In the genomic region with DNA sequence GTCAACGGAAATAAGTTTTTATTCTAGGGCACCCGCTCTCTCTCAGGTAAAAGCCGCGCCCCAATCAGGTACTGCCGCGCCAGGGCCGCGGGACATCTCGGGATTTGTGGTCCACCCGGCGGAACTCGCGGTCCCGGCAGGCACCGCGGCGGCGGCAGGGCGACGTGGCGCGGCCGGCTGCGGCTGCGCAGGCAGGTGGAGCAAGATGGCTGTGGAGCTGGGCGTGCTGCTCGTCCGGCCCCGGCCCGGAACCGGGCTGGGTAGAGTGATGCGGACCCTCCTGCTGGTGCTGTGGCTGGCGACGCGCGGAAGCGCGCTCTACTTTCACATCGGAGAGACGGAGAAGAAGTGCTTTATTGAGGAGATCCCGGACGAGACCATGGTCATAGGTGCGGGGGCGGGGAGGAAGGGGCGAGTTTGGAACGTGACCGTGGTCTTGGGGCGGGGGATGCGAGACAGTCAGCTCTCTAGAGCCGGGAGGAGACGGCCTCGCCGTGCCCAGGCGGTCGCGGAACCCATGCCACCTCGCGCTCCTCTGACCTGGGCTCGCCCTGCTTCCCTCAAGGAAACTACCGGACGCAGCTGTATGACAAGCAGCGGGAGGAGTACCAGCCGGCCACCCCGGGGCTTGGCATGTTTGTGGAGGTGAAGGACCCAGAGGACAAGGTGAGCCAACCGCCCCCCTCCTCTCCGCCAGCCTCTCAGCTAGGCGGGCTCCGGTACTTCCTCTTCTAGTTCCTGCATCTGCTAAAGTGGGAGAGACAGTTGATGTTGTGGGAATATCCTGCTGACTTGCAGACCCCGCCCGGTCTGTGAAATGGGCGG, we compare ENCODE assay signal across 1 cellular context.
TF ChIP-seq lines count a peak whose summit lies in the region.

A gene (plus strand): TSS at position 194 of the 825 bp plus-strand sequence. CDS start 12 bp downstream, at position 206.

TF ChIP-seq in K562, 482 proteins besides CTCF, POLR2A, EP300 and RAD21 (continued from another document and continues in another):
- TF ChIP-seq, protein P1, sequence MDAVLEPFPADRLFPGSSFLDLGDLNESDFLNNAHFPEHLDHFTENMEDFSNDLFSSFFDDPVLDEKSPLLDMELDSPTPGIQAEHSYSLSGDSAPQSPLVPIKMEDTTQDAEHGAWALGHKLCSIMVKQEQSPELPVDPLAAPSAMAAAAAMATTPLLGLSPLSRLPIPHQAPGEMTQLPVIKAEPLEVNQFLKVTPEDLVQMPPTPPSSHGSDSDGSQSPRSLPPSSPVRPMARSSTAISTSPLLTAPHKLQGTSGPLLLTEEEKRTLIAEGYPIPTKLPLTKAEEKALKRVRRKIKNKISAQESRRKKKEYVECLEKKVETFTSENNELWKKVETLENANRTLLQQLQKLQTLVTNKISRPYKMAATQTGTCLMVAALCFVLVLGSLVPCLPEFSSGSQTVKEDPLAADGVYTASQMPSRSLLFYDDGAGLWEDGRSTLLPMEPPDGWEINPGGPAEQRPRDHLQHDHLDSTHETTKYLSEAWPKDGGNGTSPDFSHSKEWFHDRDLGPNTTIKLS (IDR thresholded peaks at IDR 0.05; ENCODE audit: borderline replicate concordance, low read depth) = peak; percentile 100
- TF ChIP-seq JUND (IDR thresholded peaks at IDR 0.05; ENCODE audit: borderline replicate concordance, low read depth, low read length) (peak; percentile 47; the same call in 1 of the 2 replicates), JUND (tag; IDR thresholded peaks at IDR 0.05; ENCODE audit: borderline replicate concordance, low read depth, low read length) (no peak; the same call in 2 of the 3 replicates), BACH1 (tag; IDR thresholded peaks at IDR 0.05) (no peak), ZNF77 (CRISPR knock-in tag; IDR thresholded peaks at IDR 0.05) (no peak), PRPF4 (IDR thresholded peaks at IDR 0.05; ENCODE audit: insufficient read depth, low read depth, low read length, poor library complexity, severe bottlenecking) (no peak), POU5F1 (IDR thresholded peaks at IDR 0.05; ENCODE audit: borderline replicate concordance, low read depth, low read length, partially characterized antibody) (peak; percentile 43), ZNF133 (CRISPR knock-in tag; IDR thresholded peaks at IDR 0.05) (no peak), ZNF75A (CRISPR knock-in tag; IDR thresholded peaks at IDR 0.05) (no peak), HLTF (IDR thresholded peaks at IDR 0.05) (no peak), ZNF707 (CRISPR knock-in tag; conservative IDR thresholded peaks at IDR 0.05) (no peak)
- TF ChIP-seq, protein P2, sequence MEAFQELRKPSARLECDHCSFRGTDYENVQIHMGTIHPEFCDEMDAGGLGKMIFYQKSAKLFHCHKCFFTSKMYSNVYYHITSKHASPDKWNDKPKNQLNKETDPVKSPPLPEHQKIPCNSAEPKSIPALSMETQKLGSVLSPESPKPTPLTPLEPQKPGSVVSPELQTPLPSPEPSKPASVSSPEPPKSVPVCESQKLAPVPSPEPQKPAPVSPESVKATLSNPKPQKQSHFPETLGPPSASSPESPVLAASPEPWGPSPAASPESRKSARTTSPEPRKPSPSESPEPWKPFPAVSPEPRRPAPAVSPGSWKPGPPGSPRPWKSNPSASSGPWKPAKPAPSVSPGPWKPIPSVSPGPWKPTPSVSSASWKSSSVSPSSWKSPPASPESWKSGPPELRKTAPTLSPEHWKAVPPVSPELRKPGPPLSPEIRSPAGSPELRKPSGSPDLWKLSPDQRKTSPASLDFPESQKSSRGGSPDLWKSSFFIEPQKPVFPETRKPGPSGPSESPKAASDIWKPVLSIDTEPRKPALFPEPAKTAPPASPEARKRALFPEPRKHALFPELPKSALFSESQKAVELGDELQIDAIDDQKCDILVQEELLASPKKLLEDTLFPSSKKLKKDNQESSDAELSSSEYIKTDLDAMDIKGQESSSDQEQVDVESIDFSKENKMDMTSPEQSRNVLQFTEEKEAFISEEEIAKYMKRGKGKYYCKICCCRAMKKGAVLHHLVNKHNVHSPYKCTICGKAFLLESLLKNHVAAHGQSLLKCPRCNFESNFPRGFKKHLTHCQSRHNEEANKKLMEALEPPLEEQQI (IDR thresholded peaks at IDR 0.05) = no peak
- TF ChIP-seq, protein P3, sequence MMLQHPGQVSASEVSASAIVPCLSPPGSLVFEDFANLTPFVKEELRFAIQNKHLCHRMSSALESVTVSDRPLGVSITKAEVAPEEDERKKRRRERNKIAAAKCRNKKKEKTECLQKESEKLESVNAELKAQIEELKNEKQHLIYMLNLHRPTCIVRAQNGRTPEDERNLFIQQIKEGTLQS (IDR thresholded peaks at IDR 0.05) = no peak
- TF ChIP-seq, protein P3 (CRISPR knock-in tag; conservative IDR thresholded peaks at IDR 0.05) = no peak
- TF ChIP-seq, protein P4, sequence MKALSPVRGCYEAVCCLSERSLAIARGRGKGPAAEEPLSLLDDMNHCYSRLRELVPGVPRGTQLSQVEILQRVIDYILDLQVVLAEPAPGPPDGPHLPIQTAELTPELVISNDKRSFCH (CRISPR knock-in tag; IDR thresholded peaks at IDR 0.05) = no peak
- TF ChIP-seq, protein P4 (tag; IDR thresholded peaks at IDR 0.05) = no peak; the same call in 1 of the 2 replicates
- TF ChIP-seq, protein P5, sequence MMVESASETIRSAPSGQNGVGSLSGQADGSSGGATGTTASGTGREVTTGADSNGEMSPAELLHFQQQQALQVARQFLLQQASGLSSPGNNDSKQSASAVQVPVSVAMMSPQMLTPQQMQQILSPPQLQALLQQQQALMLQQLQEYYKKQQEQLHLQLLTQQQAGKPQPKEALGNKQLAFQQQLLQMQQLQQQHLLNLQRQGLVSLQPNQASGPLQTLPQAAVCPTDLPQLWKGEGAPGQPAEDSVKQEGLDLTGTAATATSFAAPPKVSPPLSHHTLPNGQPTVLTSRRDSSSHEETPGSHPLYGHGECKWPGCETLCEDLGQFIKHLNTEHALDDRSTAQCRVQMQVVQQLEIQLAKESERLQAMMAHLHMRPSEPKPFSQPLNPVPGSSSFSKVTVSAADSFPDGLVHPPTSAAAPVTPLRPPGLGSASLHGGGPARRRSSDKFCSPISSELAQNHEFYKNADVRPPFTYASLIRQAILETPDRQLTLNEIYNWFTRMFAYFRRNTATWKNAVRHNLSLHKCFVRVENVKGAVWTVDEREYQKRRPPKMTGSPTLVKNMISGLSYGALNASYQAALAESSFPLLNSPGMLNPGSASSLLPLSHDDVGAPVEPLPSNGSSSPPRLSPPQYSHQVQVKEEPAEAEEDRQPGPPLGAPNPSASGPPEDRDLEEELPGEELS (CRISPR knock-in tag; IDR thresholded peaks at IDR 0.05; ENCODE audit: borderline replicate concordance) = no peak
- TF ChIP-seq, protein P6, sequence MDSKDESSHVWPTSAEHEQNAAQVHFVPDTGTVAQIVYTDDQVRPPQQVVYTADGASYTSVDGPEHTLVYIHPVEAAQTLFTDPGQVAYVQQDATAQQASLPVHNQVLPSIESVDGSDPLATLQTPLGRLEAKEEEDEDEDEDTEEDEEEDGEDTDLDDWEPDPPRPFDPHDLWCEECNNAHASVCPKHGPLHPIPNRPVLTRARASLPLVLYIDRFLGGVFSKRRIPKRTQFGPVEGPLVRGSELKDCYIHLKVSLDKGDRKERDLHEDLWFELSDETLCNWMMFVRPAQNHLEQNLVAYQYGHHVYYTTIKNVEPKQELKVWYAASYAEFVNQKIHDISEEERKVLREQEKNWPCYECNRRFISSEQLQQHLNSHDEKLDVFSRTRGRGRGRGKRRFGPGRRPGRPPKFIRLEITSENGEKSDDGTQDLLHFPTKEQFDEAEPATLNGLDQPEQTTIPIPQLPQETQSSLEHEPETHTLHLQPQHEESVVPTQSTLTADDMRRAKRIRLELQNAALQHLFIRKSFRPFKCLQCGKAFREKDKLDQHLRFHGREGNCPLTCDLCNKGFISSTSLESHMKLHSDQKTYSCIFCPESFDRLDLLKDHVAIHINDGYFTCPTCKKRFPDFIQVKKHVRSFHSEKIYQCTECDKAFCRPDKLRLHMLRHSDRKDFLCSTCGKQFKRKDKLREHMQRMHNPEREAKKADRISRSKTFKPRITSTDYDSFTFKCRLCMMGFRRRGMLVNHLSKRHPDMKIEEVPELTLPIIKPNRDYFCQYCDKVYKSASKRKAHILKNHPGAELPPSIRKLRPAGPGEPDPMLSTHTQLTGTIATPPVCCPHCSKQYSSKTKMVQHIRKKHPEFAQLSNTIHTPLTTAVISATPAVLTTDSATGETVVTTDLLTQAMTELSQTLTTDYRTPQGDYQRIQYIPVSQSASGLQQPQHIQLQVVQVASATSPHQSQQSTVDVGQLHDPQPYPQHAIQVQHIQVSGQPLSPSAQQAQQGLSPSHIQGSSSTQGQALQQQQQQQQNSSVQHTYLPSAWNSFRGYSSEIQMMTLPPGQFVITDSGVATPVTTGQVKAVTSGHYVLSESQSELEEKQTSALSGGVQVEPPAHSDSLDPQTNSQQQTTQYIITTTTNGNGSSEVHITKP (IDR thresholded peaks at IDR 0.05; ENCODE audit: partially characterized antibody) = peak; percentile 41
- TF ChIP-seq, protein P7, sequence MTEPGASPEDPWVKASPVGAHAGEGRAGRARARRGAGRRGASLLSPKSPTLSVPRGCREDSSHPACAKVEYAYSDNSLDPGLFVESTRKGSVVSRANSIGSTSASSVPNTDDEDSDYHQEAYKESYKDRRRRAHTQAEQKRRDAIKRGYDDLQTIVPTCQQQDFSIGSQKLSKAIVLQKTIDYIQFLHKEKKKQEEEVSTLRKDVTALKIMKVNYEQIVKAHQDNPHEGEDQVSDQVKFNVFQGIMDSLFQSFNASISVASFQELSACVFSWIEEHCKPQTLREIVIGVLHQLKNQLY (CRISPR knock-in tag; conservative IDR thresholded peaks at IDR 0.05) = no peak
- TF ChIP-seq, protein P8, sequence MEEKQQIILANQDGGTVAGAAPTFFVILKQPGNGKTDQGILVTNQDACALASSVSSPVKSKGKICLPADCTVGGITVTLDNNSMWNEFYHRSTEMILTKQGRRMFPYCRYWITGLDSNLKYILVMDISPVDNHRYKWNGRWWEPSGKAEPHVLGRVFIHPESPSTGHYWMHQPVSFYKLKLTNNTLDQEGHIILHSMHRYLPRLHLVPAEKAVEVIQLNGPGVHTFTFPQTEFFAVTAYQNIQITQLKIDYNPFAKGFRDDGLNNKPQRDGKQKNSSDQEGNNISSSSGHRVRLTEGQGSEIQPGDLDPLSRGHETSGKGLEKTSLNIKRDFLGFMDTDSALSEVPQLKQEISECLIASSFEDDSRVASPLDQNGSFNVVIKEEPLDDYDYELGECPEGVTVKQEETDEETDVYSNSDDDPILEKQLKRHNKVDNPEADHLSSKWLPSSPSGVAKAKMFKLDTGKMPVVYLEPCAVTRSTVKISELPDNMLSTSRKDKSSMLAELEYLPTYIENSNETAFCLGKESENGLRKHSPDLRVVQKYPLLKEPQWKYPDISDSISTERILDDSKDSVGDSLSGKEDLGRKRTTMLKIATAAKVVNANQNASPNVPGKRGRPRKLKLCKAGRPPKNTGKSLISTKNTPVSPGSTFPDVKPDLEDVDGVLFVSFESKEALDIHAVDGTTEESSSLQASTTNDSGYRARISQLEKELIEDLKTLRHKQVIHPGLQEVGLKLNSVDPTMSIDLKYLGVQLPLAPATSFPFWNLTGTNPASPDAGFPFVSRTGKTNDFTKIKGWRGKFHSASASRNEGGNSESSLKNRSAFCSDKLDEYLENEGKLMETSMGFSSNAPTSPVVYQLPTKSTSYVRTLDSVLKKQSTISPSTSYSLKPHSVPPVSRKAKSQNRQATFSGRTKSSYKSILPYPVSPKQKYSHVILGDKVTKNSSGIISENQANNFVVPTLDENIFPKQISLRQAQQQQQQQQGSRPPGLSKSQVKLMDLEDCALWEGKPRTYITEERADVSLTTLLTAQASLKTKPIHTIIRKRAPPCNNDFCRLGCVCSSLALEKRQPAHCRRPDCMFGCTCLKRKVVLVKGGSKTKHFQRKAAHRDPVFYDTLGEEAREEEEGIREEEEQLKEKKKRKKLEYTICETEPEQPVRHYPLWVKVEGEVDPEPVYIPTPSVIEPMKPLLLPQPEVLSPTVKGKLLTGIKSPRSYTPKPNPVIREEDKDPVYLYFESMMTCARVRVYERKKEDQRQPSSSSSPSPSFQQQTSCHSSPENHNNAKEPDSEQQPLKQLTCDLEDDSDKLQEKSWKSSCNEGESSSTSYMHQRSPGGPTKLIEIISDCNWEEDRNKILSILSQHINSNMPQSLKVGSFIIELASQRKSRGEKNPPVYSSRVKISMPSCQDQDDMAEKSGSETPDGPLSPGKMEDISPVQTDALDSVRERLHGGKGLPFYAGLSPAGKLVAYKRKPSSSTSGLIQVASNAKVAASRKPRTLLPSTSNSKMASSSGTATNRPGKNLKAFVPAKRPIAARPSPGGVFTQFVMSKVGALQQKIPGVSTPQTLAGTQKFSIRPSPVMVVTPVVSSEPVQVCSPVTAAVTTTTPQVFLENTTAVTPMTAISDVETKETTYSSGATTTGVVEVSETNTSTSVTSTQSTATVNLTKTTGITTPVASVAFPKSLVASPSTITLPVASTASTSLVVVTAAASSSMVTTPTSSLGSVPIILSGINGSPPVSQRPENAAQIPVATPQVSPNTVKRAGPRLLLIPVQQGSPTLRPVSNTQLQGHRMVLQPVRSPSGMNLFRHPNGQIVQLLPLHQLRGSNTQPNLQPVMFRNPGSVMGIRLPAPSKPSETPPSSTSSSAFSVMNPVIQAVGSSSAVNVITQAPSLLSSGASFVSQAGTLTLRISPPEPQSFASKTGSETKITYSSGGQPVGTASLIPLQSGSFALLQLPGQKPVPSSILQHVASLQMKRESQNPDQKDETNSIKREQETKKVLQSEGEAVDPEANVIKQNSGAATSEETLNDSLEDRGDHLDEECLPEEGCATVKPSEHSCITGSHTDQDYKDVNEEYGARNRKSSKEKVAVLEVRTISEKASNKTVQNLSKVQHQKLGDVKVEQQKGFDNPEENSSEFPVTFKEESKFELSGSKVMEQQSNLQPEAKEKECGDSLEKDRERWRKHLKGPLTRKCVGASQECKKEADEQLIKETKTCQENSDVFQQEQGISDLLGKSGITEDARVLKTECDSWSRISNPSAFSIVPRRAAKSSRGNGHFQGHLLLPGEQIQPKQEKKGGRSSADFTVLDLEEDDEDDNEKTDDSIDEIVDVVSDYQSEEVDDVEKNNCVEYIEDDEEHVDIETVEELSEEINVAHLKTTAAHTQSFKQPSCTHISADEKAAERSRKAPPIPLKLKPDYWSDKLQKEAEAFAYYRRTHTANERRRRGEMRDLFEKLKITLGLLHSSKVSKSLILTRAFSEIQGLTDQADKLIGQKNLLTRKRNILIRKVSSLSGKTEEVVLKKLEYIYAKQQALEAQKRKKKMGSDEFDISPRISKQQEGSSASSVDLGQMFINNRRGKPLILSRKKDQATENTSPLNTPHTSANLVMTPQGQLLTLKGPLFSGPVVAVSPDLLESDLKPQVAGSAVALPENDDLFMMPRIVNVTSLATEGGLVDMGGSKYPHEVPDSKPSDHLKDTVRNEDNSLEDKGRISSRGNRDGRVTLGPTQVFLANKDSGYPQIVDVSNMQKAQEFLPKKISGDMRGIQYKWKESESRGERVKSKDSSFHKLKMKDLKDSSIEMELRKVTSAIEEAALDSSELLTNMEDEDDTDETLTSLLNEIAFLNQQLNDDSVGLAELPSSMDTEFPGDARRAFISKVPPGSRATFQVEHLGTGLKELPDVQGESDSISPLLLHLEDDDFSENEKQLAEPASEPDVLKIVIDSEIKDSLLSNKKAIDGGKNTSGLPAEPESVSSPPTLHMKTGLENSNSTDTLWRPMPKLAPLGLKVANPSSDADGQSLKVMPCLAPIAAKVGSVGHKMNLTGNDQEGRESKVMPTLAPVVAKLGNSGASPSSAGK (IDR thresholded peaks at IDR 0.05) = no peak
